9 cellular contexts compared by ENCODE assay signal in the genomic region with DNA sequence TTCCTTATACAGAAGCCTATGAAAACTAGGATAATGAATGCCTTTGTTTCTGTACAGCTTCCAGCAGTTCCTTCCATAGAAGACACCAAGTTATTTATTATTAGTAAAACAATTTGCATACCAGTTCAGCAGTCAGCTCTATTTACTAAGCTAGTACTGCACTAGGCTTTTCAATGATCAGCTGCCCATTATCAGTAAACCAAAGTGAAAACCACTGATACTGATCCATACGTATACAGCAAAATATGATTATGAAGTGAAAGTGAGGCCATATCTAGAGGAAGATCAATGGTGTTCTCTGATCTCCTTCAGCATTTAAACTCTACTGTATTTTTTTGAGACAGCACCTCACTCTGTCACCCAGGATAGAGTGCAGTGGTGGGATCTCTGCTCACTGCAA. TPM values are rescaled to one million over a fixed set of nuclear protein-coding genes. Genes with fewer than 3 reads are reported as not detected.
DNase-seq lines count a peak whose midpoint lies in the region; ATAC-seq and TF ChIP-seq lines count a peak whose summit lies in the region.
"Had no signal": no experiment of that assay in that cellular context is flagged by ENCODE, and none has a peak within 500 bp of the region (broad histone marks: within the 10 kb centered on the region; RNA-seq: fewer than 3 reads in every experiment).

No MANE protein-coding gene starts in this region.

- no peak overlapping the region for H3K9ac ChIP-seq in DND-41 (ENCODE audit: low read depth, low read length)
- peak overlapping the region; percentile 24 for H3K9ac ChIP-seq in SK-N-MC (ENCODE audit: insufficient read length)
- peak overlapping the region; percentile 30 for H3K9ac ChIP-seq in endocrine pancreas (ENCODE audit: control insufficient read depth, insufficient read depth, low read length)

- H3K27ac ChIP-seq in DND-41 (ENCODE audit: low read length): no peak overlapping the region
- H3K27ac ChIP-seq in SK-N-MC: peak overlapping the region; percentile 57; the same call in 1 of the 2 replicates
- no peak overlapping the region for H3K27ac ChIP-seq in osteoblast (ENCODE audit: low read depth, low read length)

- DNase-seq in DND-41: no peak
- DNase-seq in SK-N-MC (ENCODE audit: low read depth, low spot score): no peak
- no peak for DNase-seq in osteoblast (ENCODE audit: insufficient read length, low spot score, missing footprints)
- no peak for DNase-seq in posterior cingulate gyrus
- DNase-seq in GM10266 (ENCODE audit: extremely low spot score): no peak
- DNase-seq: EL had no signal

- intact Hi-C loops in posterior cingulate gyrus (cut with DNase I): no loop called here

- H3K36me3 ChIP-seq in DND-41 (ENCODE audit: insufficient read depth, low read length) (peaks cover 68% of the 10 kb centered on the region), SK-N-MC (ENCODE audit: insufficient read depth, low read length) (peaks cover 63% of the 10 kb centered on the region), endocrine pancreas (ENCODE audit: control insufficient read depth, insufficient read depth, low read length) (peaks cover 10% of the 10 kb centered on the region), osteoblast (ENCODE audit: insufficient read depth, low read length) (peaks cover 55% of the 10 kb centered on the region)

- H4K20me1 ChIP-seq in DND-41 (ENCODE audit: insufficient read depth, low read length) (peaks cover 75% of the 10 kb centered on the region), osteoblast (ENCODE audit: insufficient read depth, low read length) (peaks cover 64% of the 10 kb centered on the region)

- no peak for TF ChIP-seq CTCF in DND-41 (IDR thresholded peaks at IDR 0.05; ENCODE audit: borderline replicate concordance, extremely low read depth, low read length, poor library complexity, severe bottlenecking)
- no peak for TF ChIP-seq CTCF in osteoblast (IDR thresholded peaks at IDR 0.05; ENCODE audit: extremely low read depth, low read depth, low read length)
- no peak for TF ChIP-seq CTCF in GM10266 (IDR thresholded peaks at IDR 0.05; ENCODE audit: control insufficient read depth, insufficient read depth, low read depth, missing control alignments)

- ATAC-seq in DND-41 (ENCODE audit: insufficient read depth, low read depth): no peak
- ATAC-seq in HG03025 (IDR thresholded peaks at IDR 0.05; ENCODE audit: low FRiP score, unreplicated experiment): no peak
- no peak for ATAC-seq in HG02885 (IDR thresholded peaks at IDR 0.05; ENCODE audit: poor library complexity, unreplicated experiment)

- peak overlapping the region; percentile 85 for H3K4me2 ChIP-seq in DND-41 (ENCODE audit: insufficient read depth, low read length)
- H3K4me2 ChIP-seq in osteoblast (ENCODE audit: insufficient read depth, low read length): peak overlapping the region; percentile 91

- H3K79me2 ChIP-seq in DND-41 (ENCODE audit: insufficient read depth, low read length): peaks cover 65% of the 10 kb centered on the region
- H3K79me2 ChIP-seq in osteoblast (ENCODE audit: insufficient read depth, low read length): peaks cover 56% of the 10 kb centered on the region

- H3K9me3 ChIP-seq in DND-41 (ENCODE audit: insufficient read depth, low read length, severe bottlenecking): no peaks in the 10 kb centered on the region
- no peaks in the 10 kb centered on the region for H3K9me3 ChIP-seq in SK-N-MC (ENCODE audit: low read depth, low read length)
- H3K9me3 ChIP-seq in endocrine pancreas (ENCODE audit: control insufficient read depth, low read length): no peaks in the 10 kb centered on the region
- H3K9me3 ChIP-seq in osteoblast (ENCODE audit: low read depth, low read length): no peaks in the 10 kb centered on the region

- H2AFZ ChIP-seq in DND-41 (ENCODE audit: low read depth, low read length) (no peak overlapping the region), osteoblast (ENCODE audit: low read length) (no peak overlapping the region)

- H3K27me3 ChIP-seq in DND-41 (ENCODE audit: insufficient read depth, low read length, poor library complexity) (no peaks in the 10 kb centered on the region), endocrine pancreas (ENCODE audit: control insufficient read depth, insufficient read depth, low read length) (no peaks in the 10 kb centered on the region), osteoblast (ENCODE audit: insufficient read depth, low read length) (no peaks in the 10 kb centered on the region)

- H3K4me3 ChIP-seq in DND-41 (ENCODE audit: low read depth in 1 of 2, low read length in 2 of 2) (peak overlapping the region in 1 of 2 experiments; percentile 77; a peak in 1 of 4 replicates), SK-N-MC (peak overlapping the region; percentile 99), endocrine pancreas (ENCODE audit: control insufficient read depth, insufficient read depth, low read length) (peak overlapping the region; percentile 7), osteoblast (ENCODE audit: insufficient read depth, low read length) (peak overlapping the region; percentile 94)

- H3K4me1 ChIP-seq in DND-41 (ENCODE audit: insufficient read depth, low read length): peaks cover 80% of the 10 kb centered on the region
- H3K4me1 ChIP-seq in endocrine pancreas (ENCODE audit: control insufficient read depth, insufficient read depth, low read length): peaks cover 17% of the 10 kb centered on the region
- H3K4me1 ChIP-seq in osteoblast (ENCODE audit: insufficient read depth, low read length): peaks cover 72% of the 10 kb centered on the region

RNA-seq across cellular contexts. Expression of gene TPT1, which starts 3.2 kb away (rescaled TPM):
- 2,232 and 2,713 TPM in 2 replicates for total RNA-seq in osteoblast
